Comparison of ENCODE assay signal across 24 cellular contexts in the genomic region with DNA sequence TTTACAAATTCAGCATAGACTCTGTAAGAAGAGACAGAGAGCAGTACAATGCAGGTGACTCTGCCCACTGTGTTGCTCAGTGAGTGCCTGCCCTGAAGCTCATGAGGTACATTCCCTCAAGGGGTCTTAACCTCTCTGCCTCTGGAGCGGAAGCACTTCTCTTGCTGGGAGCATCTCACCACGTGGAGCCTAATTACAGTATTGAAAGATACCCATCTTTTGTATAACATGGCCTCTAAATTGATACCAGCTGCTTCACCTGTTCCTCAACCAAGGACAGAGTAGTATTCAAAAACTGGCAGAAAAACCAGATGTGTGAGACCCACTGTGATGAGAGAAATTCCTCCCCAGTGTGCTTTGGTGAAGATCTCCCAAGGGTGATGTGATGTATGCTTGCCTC.
"Had no signal": no experiment of that assay in that cellular context is flagged by ENCODE, and none has a peak within 500 bp of the region (broad histone marks: within the 10 kb centered on the region; RNA-seq: fewer than 3 reads in every experiment).

No MANE protein-coding gene starts in this region.

- H3K36me3 ChIP-seq: ovary, right lobe of liver had no signal

- H2AFZ ChIP-seq: neural progenitor cell, parathyroid adenoma had no signal

- ATAC-seq: psoas muscle; right cardiac atrium; right lobe of liver; stimulated activated effector memory CD8-positive, alpha-beta T cell treated with anti-CD3 and anti-CD28 coated beads, Interleukin-12 subunit alpha, Interleukin-12 subunit beta, amount 100 ng/mL, for 72 hours; stimulated activated naive B cell treated with anti-CD40 and anti-IgM and Interleukin-4, amounts not matched to agents 10 μg/mL and 1 μg/mL and 100 μg/mL, for 72 hours had no signal

- H3K27me3 ChIP-seq: neural progenitor cell, ovary, right lobe of liver, sigmoid colon, stomach, thyroid gland, tibial nerve, upper lobe of left lung, vagina had no signal

- H3K9me3 ChIP-seq: ovary, psoas muscle, right lobe of liver, sigmoid colon, stomach, thoracic aorta, thyroid gland, tibial nerve, upper lobe of left lung, vagina had no signal

- H3K9ac ChIP-seq: neural progenitor cell, parathyroid adenoma had no signal

- H3K79me2 ChIP-seq: parathyroid adenoma had no signal

- H3K4me1 ChIP-seq: neural progenitor cell, parathyroid adenoma, right lobe of liver, stomach, thyroid gland, tibial nerve, upper lobe of left lung, vagina had no signal

- H3K4me2 ChIP-seq: neural progenitor cell had no signal

- H3K27ac ChIP-seq: neural progenitor cell, ovary, parathyroid adenoma, psoas muscle, right lobe of liver, sigmoid colon, stomach, thoracic aorta, thyroid gland, tibial nerve, upper lobe of left lung, vagina had no signal

- H3K4me3 ChIP-seq: neural progenitor cell, ovary, psoas muscle, right lobe of liver, sigmoid colon, stomach, thoracic aorta, thyroid gland, tibial nerve, upper lobe of left lung, vagina had no signal

- DNase-seq: occipital lobe; ovary; posterior cingulate gyrus; psoas muscle; right cardiac atrium; right lobe of liver; sigmoid colon; small intestine; stimulated activated CD4-positive, alpha-beta T cell treated with anti-CD3 and anti-CD28 coated beads, Interleukin-15, amount 100 ng/mL, for 24 hours; stimulated activated CD4-positive, alpha-beta T cell treated with anti-CD3 and anti-CD28 coated beads, Interleukin-2, amount 100 ng/mL, for 24 hours; stimulated activated CD4-positive, alpha-beta T cell treated with anti-CD3 and anti-CD28 coated beads, Interleukin-2, amount 100 ng/mL, for 48 hours; stimulated activated CD4-positive, alpha-beta T cell treated with anti-CD3 and anti-CD28 coated beads, Interleukin-4, amount 100 ng/mL, for 24 hours; stimulated activated naive B cell treated with anti-CD40 and anti-IgM and Interleukin-4, amounts not matched to agents 10 μg/mL and 1 μg/mL and 100 μg/mL, for 72 hours; stimulated activated naive CD4-positive, alpha-beta T cell treated with Interleukin-2 at 50 U/mL for 16 hours; stomach; thyroid gland; trophoblast cell; upper lobe of left lung had no signal
